Comparison of ENCODE assay signal across 31 cellular contexts in genomic region chrX:152259150-152259549, GRCh38.
"Had no signal": no experiment of that assay in that cellular context is flagged by ENCODE, and none has a peak within 500 bp of the region (broad histone marks: within the 10 kb centered on the region; RNA-seq: fewer than 3 reads in every experiment).

No MANE protein-coding gene starts in this region.

- H3K36me3 Mint-ChIP-seq: activated naive CD4-positive, alpha-beta T cell treated with anti-CD3 and anti-CD28 coated beads, Interleukin-2, amount 50 U/mL, for 24 hours; activated naive CD8-positive, alpha-beta T cell treated with anti-CD3 and anti-CD28 coated beads, Interleukin-2, amount 10 ng/mL, durations not matched to agents 7 days and 5 days had no signal

- ATAC-seq: activated CD8-positive, alpha-beta T cell treated with anti-CD3 and anti-CD28 coated beads for 36 hours; activated T-cell treated with anti-CD3 and anti-CD28 coated beads, Interleukin-2, amount 50 U/mL, for 72 hours; activated T-helper 17 cell treated with anti-CD3 and anti-CD28 coated beads, Interleukin-2, amount 50 U/mL, for 72 hours; PC-3 had no signal

- H3K4me1 Mint-ChIP-seq: activated CD4-positive, alpha-beta T cell treated with anti-CD3 and anti-CD28 coated beads, Interleukin-2, amount 10 ng/mL, durations not matched to agents 24 days and 14 days; activated naive CD4-positive, alpha-beta T cell treated with anti-CD3 and anti-CD28 coated beads, Interleukin-2, amount 50 U/mL, for 24 hours; activated naive CD8-positive, alpha-beta T cell treated with anti-CD3 and anti-CD28 coated beads, Interleukin-2, amount 10 ng/mL, durations not matched to agents 7 days and 5 days; activated T-helper 17 cell treated with anti-CD3 and anti-CD28 coated beads, Interleukin-2, amount 50 U/mL, for 72 hours had no signal

- H3K9me3 Mint-ChIP-seq: activated CD4-positive, alpha-beta T cell treated with anti-CD3 and anti-CD28 coated beads, Interleukin-2, amount 10 ng/mL, durations not matched to agents 24 days and 14 days; activated CD8-positive, alpha-beta T cell treated with anti-CD3 and anti-CD28 coated beads for 36 hours; activated naive CD4-positive, alpha-beta T cell treated with anti-CD3 and anti-CD28 coated beads, Interleukin-2, amount 50 U/mL, for 24 hours had no signal

- H3K4me3 ChIP-seq: ascending aorta, Peyer's patch, SJCRH30, SK-N-MC had no signal

- DNase-seq: activated CD4-positive, alpha-beta T cell treated with anti-CD3 and anti-CD28 coated beads, Interleukin-2, amount 10 ng/mL, durations not matched to agents 24 days and 14 days; activated CD4-positive, alpha-beta T cell treated with anti-CD3 and anti-CD28 coated beads, Interleukin-2, amount 50 U/mL, for 4 hours; activated CD8-positive, alpha-beta T cell treated with anti-CD3 and anti-CD28 coated beads for 36 hours; activated effector memory CD4-positive, alpha-beta T cell treated with anti-CD3 and anti-CD28 coated beads, Interleukin-2, amount 50 U/mL, for 16 hours; activated naive CD4-positive, alpha-beta T cell treated with Interleukin-2 at 50 U/mL for 16 hours; activated naive CD8-positive, alpha-beta T cell treated with anti-CD3 and anti-CD28 coated beads, Interleukin-2, amount 10 ng/mL, durations not matched to agents 7 days and 5 days; activated T-cell treated with anti-CD3 and anti-CD28 coated beads, Interleukin-2, amount 50 U/mL, for 1 hour; activated T-cell treated with anti-CD3 and anti-CD28 coated beads, Interleukin-2, amount 50 U/mL, for 72 hours; amygdala; caudate nucleus; NCI-H1105 treated with DMSO at 0.1 percent for 48 hours; NCI-H1436; NCI-H1694; NCI-H1930; NCI-H2081 treated with DMSO at 0.1 percent for 48 hours; NCI-H345; NCI-H526; NCI-H748 treated with DMSO at 0.1 percent for 48 hours; NK-92 treated with Interleukin-12 subunit alpha and Interleukin-12 subunit beta, amount 100 ng/mL, for 24 hours; PC-3; Peyer's patch; SHP77; T1000 had no signal

- H3K27me3 Mint-ChIP-seq: activated CD4-positive, alpha-beta T cell treated with anti-CD3 and anti-CD28 coated beads, Interleukin-2, amount 10 ng/mL, durations not matched to agents 24 days and 14 days; activated CD8-positive, alpha-beta T cell treated with anti-CD3 and anti-CD28 coated beads for 36 hours; activated naive CD4-positive, alpha-beta T cell treated with anti-CD3 and anti-CD28 coated beads, Interleukin-2, amount 50 U/mL, for 24 hours; activated naive CD8-positive, alpha-beta T cell treated with anti-CD3 and anti-CD28 coated beads, Interleukin-2, amount 10 ng/mL, durations not matched to agents 7 days and 5 days; activated T-helper 17 cell treated with anti-CD3 and anti-CD28 coated beads, Interleukin-2, amount 50 U/mL, for 72 hours had no signal

- H3K4me3 Mint-ChIP-seq: activated CD4-positive, alpha-beta T cell treated with anti-CD3 and anti-CD28 coated beads, Interleukin-2, amount 10 ng/mL, durations not matched to agents 24 days and 14 days; activated CD8-positive, alpha-beta T cell treated with anti-CD3 and anti-CD28 coated beads for 36 hours; activated naive CD4-positive, alpha-beta T cell treated with anti-CD3 and anti-CD28 coated beads, Interleukin-2, amount 50 U/mL, for 24 hours; activated naive CD8-positive, alpha-beta T cell treated with anti-CD3 and anti-CD28 coated beads, Interleukin-2, amount 10 ng/mL, durations not matched to agents 7 days and 5 days; activated T-cell treated with anti-CD3 and anti-CD28 coated beads, Interleukin-2, amount 50 U/mL, for 72 hours; activated T-helper 17 cell treated with anti-CD3 and anti-CD28 coated beads, Interleukin-2, amount 50 U/mL, for 72 hours had no signal

- FAIRE-seq: TTC549 had no signal

- H3K4me1 ChIP-seq: ascending aorta, Peyer's patch, SJCRH30 had no signal

- H3K27me3 ChIP-seq: ascending aorta, Peyer's patch, SJCRH30 had no signal

- H3K27ac ChIP-seq: ascending aorta, KMS-11, Peyer's patch, RWPE1, SJCRH30, SK-N-MC had no signal

- H3K9me3 ChIP-seq: ascending aorta, Peyer's patch, SJCRH30 had no signal

- H3K36me3 ChIP-seq: ascending aorta, Peyer's patch, SJCRH30 had no signal

- H3K27ac Mint-ChIP-seq: activated CD4-positive, alpha-beta T cell treated with anti-CD3 and anti-CD28 coated beads, Interleukin-2, amount 10 ng/mL, durations not matched to agents 24 days and 14 days; activated CD8-positive, alpha-beta T cell treated with anti-CD3 and anti-CD28 coated beads for 36 hours; activated naive CD4-positive, alpha-beta T cell treated with anti-CD3 and anti-CD28 coated beads, Interleukin-2, amount 50 U/mL, for 24 hours; activated naive CD8-positive, alpha-beta T cell treated with anti-CD3 and anti-CD28 coated beads, Interleukin-2, amount 10 ng/mL, durations not matched to agents 7 days and 5 days; activated T-cell treated with anti-CD3 and anti-CD28 coated beads, Interleukin-2, amount 50 U/mL, for 72 hours; activated T-helper 17 cell treated with anti-CD3 and anti-CD28 coated beads, Interleukin-2, amount 50 U/mL, for 72 hours had no signal
